Comparison of ENCODE assay signal across 12 cellular contexts in the genomic region with DNA sequence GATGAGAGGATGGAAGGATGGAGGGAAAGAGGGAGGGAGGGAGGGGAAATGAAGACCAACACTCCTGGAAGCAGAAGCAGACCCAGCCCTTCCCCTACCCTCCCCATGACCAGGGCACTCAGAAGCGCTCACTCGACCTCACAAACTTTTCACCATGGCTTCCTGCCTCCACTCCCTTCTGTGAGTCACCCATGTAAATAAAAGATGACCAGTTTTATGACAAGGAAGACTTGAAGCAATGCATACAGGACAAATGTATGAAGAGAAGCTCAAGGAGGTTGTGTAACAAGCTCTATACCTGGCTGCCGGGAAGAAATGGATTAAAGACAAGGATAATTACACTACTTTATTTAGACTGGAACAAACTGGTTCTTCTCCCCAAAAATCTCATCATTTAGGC.
DNase-seq lines count a peak whose midpoint lies in the region; ATAC-seq and TF ChIP-seq lines count a peak whose summit lies in the region.
"Had no signal": no experiment of that assay in that cellular context is flagged by ENCODE, and none has a peak within 500 bp of the region (broad histone marks: within the 10 kb centered on the region; RNA-seq: fewer than 3 reads in every experiment).

No MANE protein-coding gene starts in this region.

- DNase-seq in RWPE1 (ENCODE audit: low spot score) = peak; percentile 88
- peak; percentile 18 for DNase-seq in fibroblast of peridontal ligament (ENCODE audit: extremely low read depth)
- DNase-seq in type B pancreatic cell (ENCODE audit: extremely low spot score, unreplicated experiment) = no peak
- no peak for DNase-seq in GM20000 (ENCODE audit: low spot score)
- DNase-seq in activated CD4-positive, alpha-beta T cell treated with anti-CD3 and anti-CD28 coated beads for 36 hours = no peak
- DNase-seq: activated CD8-positive, alpha-beta T cell treated with anti-CD3 and anti-CD28 coated beads for 36 hours; adrenal gland; NCI-H2171; stimulated activated CD8-positive, alpha-beta memory T cell treated with anti-CD3 and anti-CD28 coated beads, Interleukin-4, amount 100 ng/mL, for 48 hours had no signal

- H3K9me3 ChIP-seq in HEK293 (ENCODE audit: control insufficient read depth, insufficient read depth, low read depth, low read length) = no peaks in the 10 kb centered on the region

- H3K9me3 Mint-ChIP-seq in type B pancreatic cell = peaks cover 7% of the 10 kb centered on the region
- peaks cover 8% of the 10 kb centered on the region for H3K9me3 Mint-ChIP-seq in activated CD4-positive, alpha-beta T cell treated with anti-CD3 and anti-CD28 coated beads for 36 hours (ENCODE audit: low read depth)

- peaks cover 47% of the 10 kb centered on the region for H3K36me3 Mint-ChIP-seq in type B pancreatic cell
- peaks cover 13% of the 10 kb centered on the region for H3K36me3 Mint-ChIP-seq in activated CD4-positive, alpha-beta T cell treated with anti-CD3 and anti-CD28 coated beads for 36 hours (ENCODE audit: low read depth)

- CTCF ChIA-PET in HEK293 (lab: Yijun Ruan, JAX) = no interaction called here
- CTCF ChIA-PET in RWPE1 (lab: Yijun Ruan, JAX) = interaction anchor here (0.6 kb wide), 1 partner anchor 525 kb away, joined by 3 read pairs; no protein-coding TSS in a partner anchor
- CTCF ChIA-PET in activated CD4-positive, alpha-beta T cell treated with anti-CD3 and anti-CD28 coated beads for 36 hours (lab: Charles Lee) = interaction anchor here (0.7 kb wide), 1 partner anchor 1140 kb away, joined by 3 read pairs; no protein-coding TSS in a partner anchor

- no peak overlapping the region for H3K4me3 ChIP-seq in HEK293 (ENCODE audit: low read depth, low read length)
- H3K4me3 ChIP-seq: adrenal gland, gastroesophageal sphincter had no signal

- peaks cover 13 to 51% of the 10 kb centered on the region in 2 experiments for H3K36me3 ChIP-seq in HEK293 (ENCODE audit: control insufficient read depth in 2 of 2, insufficient read depth in 1 of 2, low read length in 2 of 2)

- H3K27ac ChIP-seq in HEK293 (ENCODE audit: extremely low read depth, low read depth, low read length) (no peak overlapping the region), RWPE1 (peak overlapping the region; percentile 79)
- H3K27ac ChIP-seq: adrenal gland, gastroesophageal sphincter had no signal

- H3K4me1 ChIP-seq in HEK293 (ENCODE audit: control insufficient read depth, insufficient read depth, low read length) = no peaks in the 10 kb centered on the region
- H3K4me1 ChIP-seq: adrenal gland, gastroesophageal sphincter had no signal

- intact Hi-C loops in activated CD4-positive, alpha-beta T cell treated with anti-CD3 and anti-CD28 coated beads for 36 hours (cut with DNase I, micrococcal nuclease) = no loop called here

- ATAC-seq in activated CD4-positive, alpha-beta T cell treated with anti-CD3 and anti-CD28 coated beads for 36 hours = no peak
- ATAC-seq in GM19463 (IDR thresholded peaks at IDR 0.05; ENCODE audit: unreplicated experiment) = no peak
- ATAC-seq: activated CD8-positive, alpha-beta T cell treated with anti-CD3 and anti-CD28 coated beads for 36 hours; gastroesophageal sphincter had no signal

- TF ChIP-seq CTCF in HEK293 (tag by site-specific recombination; IDR thresholded peaks at IDR 0.05) (no peak), RWPE1 (conservative IDR thresholded peaks at IDR 0.05; ENCODE audit: low read depth) (no peak), type B pancreatic cell (conservative IDR thresholded peaks at IDR 0.05) (no peak), GM20000 (IDR thresholded peaks at IDR 0.05; ENCODE audit: extremely low read depth, missing control alignments) (no peak)

- H3K27me3 Mint-ChIP-seq in type B pancreatic cell = no peaks in the 10 kb centered on the region
- H3K27me3 Mint-ChIP-seq in activated CD4-positive, alpha-beta T cell treated with anti-CD3 and anti-CD28 coated beads for 36 hours = no peaks in the 10 kb centered on the region
- H3K27me3 Mint-ChIP-seq: activated CD8-positive, alpha-beta T cell treated with anti-CD3 and anti-CD28 coated beads for 36 hours had no signal

- H3K4me3 Mint-ChIP-seq in type B pancreatic cell = peak overlapping the region; percentile 42
- H3K4me3 Mint-ChIP-seq in activated CD4-positive, alpha-beta T cell treated with anti-CD3 and anti-CD28 coated beads for 36 hours = no peak overlapping the region
- H3K4me3 Mint-ChIP-seq: activated CD8-positive, alpha-beta T cell treated with anti-CD3 and anti-CD28 coated beads for 36 hours had no signal

- POLR2A ChIA-PET in HEK293 (lab: Yijun Ruan, JAX) = no interaction called here
- POLR2A ChIA-PET in RWPE1 (lab: Yijun Ruan, JAX; ENCODE audit: low non-redundant PET) = no interaction called here
- POLR2A ChIA-PET in activated CD4-positive, alpha-beta T cell treated with anti-CD3 and anti-CD28 coated beads for 36 hours (lab: Charles Lee) = no interaction called here

- H3K27ac Mint-ChIP-seq in type B pancreatic cell = peak overlapping the region; percentile 93
- no peak overlapping the region for H3K27ac Mint-ChIP-seq in activated CD4-positive, alpha-beta T cell treated with anti-CD3 and anti-CD28 coated beads for 36 hours
- H3K27ac Mint-ChIP-seq: activated CD8-positive, alpha-beta T cell treated with anti-CD3 and anti-CD28 coated beads for 36 hours had no signal

- H3K4me1 Mint-ChIP-seq in type B pancreatic cell (ENCODE audit: unreplicated experiment) = peaks cover 9% of the 10 kb centered on the region
- no peaks in the 10 kb centered on the region for H3K4me1 Mint-ChIP-seq in activated CD4-positive, alpha-beta T cell treated with anti-CD3 and anti-CD28 coated beads for 36 hours

TF ChIP-seq in HEK293, 187 proteins besides CTCF, POLR2A, EP300 and RAD21:
- TF ChIP-seq ZBTB17 (tag by site-specific recombination; IDR thresholded peaks at IDR 0.05) = no peak
- TF ChIP-seq, protein P1, sequence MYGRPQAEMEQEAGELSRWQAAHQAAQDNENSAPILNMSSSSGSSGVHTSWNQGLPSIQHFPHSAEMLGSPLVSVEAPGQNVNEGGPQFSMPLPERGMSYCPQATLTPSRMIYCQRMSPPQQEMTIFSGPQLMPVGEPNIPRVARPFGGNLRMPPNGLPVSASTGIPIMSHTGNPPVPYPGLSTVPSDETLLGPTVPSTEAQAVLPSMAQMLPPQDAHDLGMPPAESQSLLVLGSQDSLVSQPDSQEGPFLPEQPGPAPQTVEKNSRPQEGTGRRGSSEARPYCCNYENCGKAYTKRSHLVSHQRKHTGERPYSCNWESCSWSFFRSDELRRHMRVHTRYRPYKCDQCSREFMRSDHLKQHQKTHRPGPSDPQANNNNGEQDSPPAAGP (tag by site-specific recombination; IDR thresholded peaks at IDR 0.05) = peak; percentile 57; the same call in 1 of the 2 replicates
- TF ChIP-seq, protein P2, sequence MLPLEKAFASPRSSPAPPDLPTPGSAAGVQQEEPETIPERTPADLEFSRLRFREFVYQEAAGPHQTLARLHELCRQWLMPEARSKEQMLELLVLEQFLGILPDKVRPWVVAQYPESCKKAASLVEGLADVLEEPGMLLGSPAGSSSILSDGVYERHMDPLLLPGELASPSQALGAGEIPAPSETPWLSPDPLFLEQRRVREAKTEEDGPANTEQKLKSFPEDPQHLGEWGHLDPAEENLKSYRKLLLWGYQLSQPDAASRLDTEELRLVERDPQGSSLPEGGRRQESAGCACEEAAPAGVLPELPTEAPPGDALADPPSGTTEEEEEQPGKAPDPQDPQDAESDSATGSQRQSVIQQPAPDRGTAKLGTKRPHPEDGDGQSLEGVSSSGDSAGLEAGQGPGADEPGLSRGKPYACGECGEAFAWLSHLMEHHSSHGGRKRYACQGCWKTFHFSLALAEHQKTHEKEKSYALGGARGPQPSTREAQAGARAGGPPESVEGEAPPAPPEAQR (tag by site-specific recombination; IDR thresholded peaks at IDR 0.05) = no peak
- TF ChIP-seq HOXC10 (CRISPR knock-in tag; IDR thresholded peaks at IDR 0.05) = no peak
- no peak for TF ChIP-seq ZNF10 (tag by site-specific recombination; IDR thresholded peaks at IDR 0.05)
- TF ChIP-seq SP7 (tag by site-specific recombination; IDR thresholded peaks at IDR 0.05) = no peak
- no peak for TF ChIP-seq SCRT2 (tag by site-specific recombination; IDR thresholded peaks at IDR 0.05)
- TF ChIP-seq, protein P3, sequence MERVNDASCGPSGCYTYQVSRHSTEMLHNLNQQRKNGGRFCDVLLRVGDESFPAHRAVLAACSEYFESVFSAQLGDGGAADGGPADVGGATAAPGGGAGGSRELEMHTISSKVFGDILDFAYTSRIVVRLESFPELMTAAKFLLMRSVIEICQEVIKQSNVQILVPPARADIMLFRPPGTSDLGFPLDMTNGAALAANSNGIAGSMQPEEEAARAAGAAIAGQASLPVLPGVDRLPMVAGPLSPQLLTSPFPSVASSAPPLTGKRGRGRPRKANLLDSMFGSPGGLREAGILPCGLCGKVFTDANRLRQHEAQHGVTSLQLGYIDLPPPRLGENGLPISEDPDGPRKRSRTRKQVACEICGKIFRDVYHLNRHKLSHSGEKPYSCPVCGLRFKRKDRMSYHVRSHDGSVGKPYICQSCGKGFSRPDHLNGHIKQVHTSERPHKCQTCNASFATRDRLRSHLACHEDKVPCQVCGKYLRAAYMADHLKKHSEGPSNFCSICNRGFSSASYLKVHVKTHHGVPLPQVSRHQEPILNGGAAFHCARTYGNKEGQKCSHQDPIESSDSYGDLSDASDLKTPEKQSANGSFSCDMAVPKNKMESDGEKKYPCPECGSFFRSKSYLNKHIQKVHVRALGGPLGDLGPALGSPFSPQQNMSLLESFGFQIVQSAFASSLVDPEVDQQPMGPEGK (tag by site-specific recombination; IDR thresholded peaks at IDR 0.05) = no peak
- TF ChIP-seq ZNF169 (tag by site-specific recombination; IDR thresholded peaks at IDR 0.05) = no peak
- 0 out of 2 replicates have a peak, but pooled peaks have one; percentile 13 for TF ChIP-seq ZNF366 (tag by site-specific recombination; conservative IDR thresholded peaks at IDR 0.05)
- no peak for TF ChIP-seq ZNF785 (tag by site-specific recombination; IDR thresholded peaks at IDR 0.05)
- TF ChIP-seq MYNN (tag by site-specific recombination; IDR thresholded peaks at IDR 0.05; ENCODE audit: borderline replicate concordance) = no peak
- TF ChIP-seq ZNF112 (tag by site-specific recombination; IDR thresholded peaks at IDR 0.05) = no peak
- no peak for TF ChIP-seq ZNF266 (tag by site-specific recombination; IDR thresholded peaks at IDR 0.05; ENCODE audit: low read depth)
- no peak for TF ChIP-seq ZNF561 (tag by site-specific recombination; IDR thresholded peaks at IDR 0.05; ENCODE audit: borderline replicate concordance)
- no peak for TF ChIP-seq ZBTB1 (tag by site-specific recombination; IDR thresholded peaks at IDR 0.05)
- 0 out of 2 replicates have a peak, but pooled peaks have one; percentile 29 for TF ChIP-seq WT1 (tag by site-specific recombination; IDR thresholded peaks at IDR 0.05)
- no peak for TF ChIP-seq ZNF19 (tag by site-specific recombination; IDR thresholded peaks at IDR 0.05; ENCODE audit: low read depth)
- no peak for TF ChIP-seq ZNF514 (tag by site-specific recombination; IDR thresholded peaks at IDR 0.05)
- no peak for TF ChIP-seq ZNF626 (tag by site-specific recombination; IDR thresholded peaks at IDR 0.05)
- TF ChIP-seq SP3 (tag by site-specific recombination; IDR thresholded peaks at IDR 0.05) = no peak

Comparison
In these comparisons a context has a peak if more than half of its experiments do, and no peak if none do; other contexts are left out.
1. DNase-seq: peak in RWPE1 (single experiment) and fibroblast of peridontal ligament (single experiment); none in type B pancreatic cell (single experiment), GM20000 (single experiment) and activated CD4-positive, alpha-beta T cell treated with anti-CD3 and anti-CD28 coated beads for 36 hours (single experiment).